In the genomic region with DNA sequence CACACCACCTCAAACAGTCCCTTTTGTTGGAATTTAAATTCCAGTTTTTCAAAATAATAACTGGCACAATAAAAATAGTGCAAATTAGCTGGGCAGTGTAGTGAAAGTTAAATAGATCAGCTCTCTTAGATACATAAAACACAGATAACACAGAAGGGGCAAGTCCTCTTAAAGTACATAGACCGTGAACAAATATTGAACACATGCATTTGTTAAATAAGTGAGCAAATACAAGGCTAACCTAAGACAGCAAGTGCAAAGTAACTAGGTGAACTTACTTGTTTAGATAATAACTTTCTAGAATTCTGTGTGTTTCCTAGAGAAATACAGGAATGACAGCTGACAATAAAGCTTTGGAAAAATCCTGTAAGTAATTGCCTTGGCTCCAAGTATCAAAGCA, we compare ENCODE assay signal across 19 cellular contexts. TPM values are rescaled to one million over a fixed set of nuclear protein-coding genes. Genes with fewer than 3 reads are reported as not detected.
A peak's percentile ranks its signal among the peaks of the same experiment; 100 is the strongest.
DNase-seq lines count a peak whose midpoint lies in the region; ATAC-seq and TF ChIP-seq lines count a peak whose summit lies in the region.
"Had no signal": no experiment of that assay in that cellular context is flagged by ENCODE, and none has a peak within 500 bp of the region (broad histone marks: within the 10 kb centered on the region; RNA-seq: fewer than 3 reads in every experiment).

No MANE protein-coding gene starts in this region.

- H3K27me3 ChIP-seq in Caco-2 (replicated peaks; ENCODE audit: control insufficient read depth, insufficient read depth, low read length) (no peaks in the 10 kb centered on the region), hepatocyte (no peaks in the 10 kb centered on the region)
- H3K27me3 ChIP-seq: BLaER1 had no signal

- H3K4me3 ChIP-seq in Caco-2 (ENCODE audit: low read depth, low read length) (no peak overlapping the region), hepatocyte (no peak overlapping the region), mucosa of descending colon (no peak overlapping the region)
- H3K4me3 ChIP-seq: BLaER1, GM23248 had no signal

- CTCF ChIA-PET in Caco-2 (lab: Charles Lee), result interaction anchor here (0.8 kb wide), 1 partner anchor 9 kb away, joined by 5 read pairs; a partner anchor contains a TSS

- intact Hi-C loops in Caco-2 (cut with micrococcal nuclease; ENCODE audit: unreplicated experiment), result loop anchor here (1.0 kb wide), 1 partner anchor 10 kb away; a partner anchor contains a TSS
- intact Hi-C loops in mucosa of descending colon (cut with DNase I, micrococcal nuclease), result no loop called here

- H3K4me1 Mint-ChIP-seq in Caco-2 (ENCODE audit: low read depth, unreplicated experiment), result peaks cover 17% of the 10 kb centered on the region
- peaks cover 22% of the 10 kb centered on the region for H3K4me1 Mint-ChIP-seq in progenitor cell of endocrine pancreas (ENCODE audit: low read depth)
- H3K4me1 Mint-ChIP-seq: B cell; CD8-positive, alpha-beta memory T cell had no signal

- POLR2A ChIA-PET in Caco-2 (lab: Charles Lee), result no interaction called here

- no TSS peak for BruUV-seq in Caco-2 (replicated peaks; lab: Mats Ljungman, UMichigan)

- H3K27me3 Mint-ChIP-seq in Caco-2 (ENCODE audit: insufficient read depth, unreplicated experiment) (no peaks in the 10 kb centered on the region), progenitor cell of endocrine pancreas (no peaks in the 10 kb centered on the region)

- H3K9me3 ChIP-seq in Caco-2, result no peaks in the 10 kb centered on the region
- no peaks in the 10 kb centered on the region for H3K9me3 ChIP-seq in hepatocyte (ENCODE audit: low read depth)
- no peaks in the 10 kb centered on the region for H3K9me3 ChIP-seq in mucosa of descending colon
- H3K9me3 ChIP-seq: BLaER1 had no signal

- H3K36me3 Mint-ChIP-seq in Caco-2 (ENCODE audit: insufficient read depth, unreplicated experiment) (no peaks in the 10 kb centered on the region), progenitor cell of endocrine pancreas (ENCODE audit: insufficient read depth) (no peaks in the 10 kb centered on the region)
- H3K36me3 Mint-ChIP-seq: CD14-positive monocyte; CD8-positive, alpha-beta memory T cell had no signal

- DNase-seq in Caco-2, result no peak
- no peak for DNase-seq in hepatocyte (ENCODE audit: low spot score)
- no peak for DNase-seq in mucosa of descending colon
- DNase-seq in progenitor cell of endocrine pancreas (ENCODE audit: low spot score, unreplicated experiment), result no peak
- DNase-seq in NCI-H2081 treated with DMSO at 0.1 percent for 48 hours (lab: John Stamatoyannopoulos, UW), result no peak
- DNase-seq in cerebellar nuclear complex (lab: John Stamatoyannopoulos, UW), result no peak
- no peak for DNase-seq in kidney glomerular epithelial cell (lab: John Stamatoyannopoulos, UW)
- DNase-seq in activated effector memory CD4-positive, alpha-beta T cell treated with Interleukin-2 at 50 U/mL for 16 hours, result no peak
- DNase-seq: Calu3; CD4-positive, alpha-beta T cell; CD8-positive, alpha-beta memory T cell; DMS53; DND-41; GM23248; H7; HCEC 1CT had no signal

- no peaks in the 10 kb centered on the region for H3K9me2 ChIP-seq in hepatocyte (replicated peaks; ENCODE audit: insufficient read depth)

- no peaks in the 10 kb centered on the region for H3K9me3 Mint-ChIP-seq in Caco-2 (ENCODE audit: unreplicated experiment)
- H3K9me3 Mint-ChIP-seq in progenitor cell of endocrine pancreas (ENCODE audit: low read depth), result no peaks in the 10 kb centered on the region
- H3K9me3 Mint-ChIP-seq: CD4-positive, alpha-beta T cell; CD8-positive, alpha-beta memory T cell had no signal

- H3K27ac ChIP-seq in hepatocyte, result no peak overlapping the region
- H3K27ac ChIP-seq: BLaER1, GM23248 had no signal

- H3K36me3 ChIP-seq in Caco-2 (ENCODE audit: control insufficient read depth, insufficient read depth, low read length) (no peaks in the 10 kb centered on the region), hepatocyte (replicated peaks; ENCODE audit: insufficient read depth, low read depth) (no peaks in the 10 kb centered on the region), mucosa of descending colon (ENCODE audit: low read depth) (no peaks in the 10 kb centered on the region)
- H3K36me3 ChIP-seq: BLaER1 had no signal

- peak overlapping the region; percentile 25 for H3K4me2 ChIP-seq in hepatocyte
- H3K4me2 ChIP-seq: BLaER1 had no signal

- H3K4me3 Mint-ChIP-seq in Caco-2 (ENCODE audit: unreplicated experiment) (peak overlapping the region; percentile 30), progenitor cell of endocrine pancreas (ENCODE audit: low read depth) (no peak overlapping the region)
- H3K4me3 Mint-ChIP-seq: B cell; CD14-positive monocyte; CD4-positive, alpha-beta T cell; CD8-positive, alpha-beta memory T cell had no signal

- peak; percentile 71 for ATAC-seq in mucosa of descending colon

- H3K79me2 ChIP-seq in hepatocyte, result no peaks in the 10 kb centered on the region

- H2AFZ ChIP-seq in hepatocyte, result no peak overlapping the region
- H2AFZ ChIP-seq: GM23248 had no signal

- WGBS in hepatocyte (ENCODE audit: low lambda C conversion rate, missing lambda C conversion rate), result 59% methylated on average over 1 of the region's 1 CpG

- H4K20me1 ChIP-seq in hepatocyte (ENCODE audit: insufficient read depth, poor library complexity, severe bottlenecking), result no peaks in the 10 kb centered on the region
- H4K20me1 ChIP-seq: BLaER1 had no signal

- H3K27ac Mint-ChIP-seq in Caco-2 (ENCODE audit: unreplicated experiment), result no peak overlapping the region
- H3K27ac Mint-ChIP-seq in progenitor cell of endocrine pancreas, result peak overlapping the region; percentile 84
- H3K27ac Mint-ChIP-seq: B cell; CD14-positive monocyte; CD4-positive, alpha-beta T cell; CD8-positive, alpha-beta memory T cell had no signal

- H3K4me1 ChIP-seq in Caco-2 (peaks cover 33% of the 10 kb centered on the region), hepatocyte (ENCODE audit: insufficient read depth) (peaks cover 10% of the 10 kb centered on the region), mucosa of descending colon (ENCODE audit: low read depth) (peaks cover 4% of the 10 kb centered on the region)
- H3K4me1 ChIP-seq: BLaER1 had no signal

- TF ChIP-seq CTCF in Caco-2 (IDR thresholded peaks at IDR 0.05; ENCODE audit: insufficient read depth in 1 of 2, low read depth in 1 of 2, low read length in 1 of 2, severe bottlenecking in 1 of 2, unreplicated experiment in 1 of 2) (no peak), hepatocyte (IDR thresholded peaks at IDR 0.05; ENCODE audit: poor library complexity) (no peak), mucosa of descending colon (IDR thresholded peaks at IDR 0.05) (no peak), progenitor cell of endocrine pancreas (IDR thresholded peaks at IDR 0.05; ENCODE audit: unreplicated experiment) (no peak)

RNA-seq across cellular contexts. Expression of a gene that starts 9.7 kb away (rescaled TPM):
- total RNA-seq in Caco-2 (2022) (51.7 and 58.7 TPM in 2 replicates), hepatocyte (33.6 and 40.8 TPM in 2 replicates), mucosa of descending colon (10 to 100 TPM; 23.1 to 65.3 (median 26.5) TPM), progenitor cell of endocrine pancreas (48.2 and 48.6 TPM in 2 replicates)
- polyA plus RNA-seq in hepatocyte, result 21.7 and 23.0 TPM in 2 replicates
